19 cellular contexts compared by ENCODE assay signal in genomic region chr5:145293716-145294115, GRCh38.
A peak's percentile ranks its signal among the peaks of the same experiment; 100 is the strongest.
DNase-seq lines count a peak whose midpoint lies in the region; ATAC-seq, FAIRE-seq and TF ChIP-seq lines count a peak whose summit lies in the region.
"Had no signal": no experiment of that assay in that cellular context is flagged by ENCODE, and none has a peak within 500 bp of the region (broad histone marks: within the 10 kb centered on the region; RNA-seq: fewer than 3 reads in every experiment).

No MANE protein-coding gene starts in this region.

- RAD21 ChIA-PET in HCT116 (lab: Charles Lee; ENCODE audit: low non-redundant PET in 1 of 2, low total read pairs in 2 of 2, uncharacterized antibody in 2 of 2, unreplicated experiment in 2 of 2), result no interaction called here

- no peak overlapping the region for H3K27ac Mint-ChIP-seq in activated T-helper 1 cell treated with anti-CD3 and anti-CD28 coated beads, Interleukin-12 subunit alpha, Interleukin-12 subunit beta, Interleukin-2, Interleukin-4 antibody, amounts not matched to agents 30 ng/mL and 10 ng/mL and 1 ng/mL, durations not matched to agents 14 hours and 24 hours and 36 hours
- H3K27ac Mint-ChIP-seq: CD4-positive, alpha-beta memory T cell had no signal

- H3K9me2 ChIP-seq in HCT116 (ENCODE audit: insufficient read depth), result no peaks in the 10 kb centered on the region
- H3K9me2 ChIP-seq in PC-3 (replicated peaks; ENCODE audit: low read length), result no peaks in the 10 kb centered on the region
- H3K9me2 ChIP-seq in MM.1S (replicated peaks; ENCODE audit: insufficient read depth, low read length), result no peaks in the 10 kb centered on the region
- no peaks in the 10 kb centered on the region for H3K9me2 ChIP-seq in PC-9 (ENCODE audit: insufficient read depth)

- no peaks in the 10 kb centered on the region for H3K36me3 ChIP-seq in HCT116 (ENCODE audit: control insufficient read depth in 1 of 2, insufficient read depth in 2 of 2, low read length in 2 of 2)
- H3K36me3 ChIP-seq in PC-3 (ENCODE audit: low read depth, low read length), result no peaks in the 10 kb centered on the region
- no peaks in the 10 kb centered on the region for H3K36me3 ChIP-seq in bronchial epithelial cell (ENCODE audit: control insufficient read depth, insufficient read depth, low read length)
- H3K36me3 ChIP-seq in MM.1S (replicated peaks; ENCODE audit: insufficient read depth, low read length), result no peaks in the 10 kb centered on the region
- no peaks in the 10 kb centered on the region for H3K36me3 ChIP-seq in PC-9 (ENCODE audit: low read depth)
- H3K36me3 ChIP-seq: HAP-1 had no signal

- H2AFZ ChIP-seq in HCT116 (ENCODE audit: low read depth, low read length, poor library complexity, severe bottlenecking), result no peak overlapping the region
- no peak overlapping the region for H2AFZ ChIP-seq in PC-3 (ENCODE audit: low read length)
- H2AFZ ChIP-seq in MM.1S (ENCODE audit: low read length), result no peak overlapping the region
- no peak overlapping the region for H2AFZ ChIP-seq in PC-9

- H3K27ac ChIP-seq in HCT116 (ENCODE audit: low read depth, low read length) (no peak overlapping the region), PC-3 (ENCODE audit: low read length) (no peak overlapping the region), foreskin keratinocyte (no peak overlapping the region), MM.1S (ENCODE audit: low read length) (no peak overlapping the region), PC-9 (no peak overlapping the region)

- FAIRE-seq in bronchial epithelial cell (lab: Jason Lieb, UNC), result no peak
- FAIRE-seq: GM12892, GM19239, H54 had no signal

- no peak overlapping the region for H3K4me3 ChIP-seq in HCT116 (replicated peaks in 1 of 2; ENCODE audit: low read depth in 1 of 2, low read length in 2 of 2)
- H3K4me3 ChIP-seq in PC-3 (ENCODE audit: low read length), result no peak overlapping the region
- H3K4me3 ChIP-seq in bronchial epithelial cell (ENCODE audit: low read depth, low read length), result no peak overlapping the region
- no peak overlapping the region for H3K4me3 ChIP-seq in MM.1S (ENCODE audit: low read length)
- H3K4me3 ChIP-seq in PC-9, result no peak overlapping the region
- H3K4me3 ChIP-seq: HAP-1 had no signal

- H3K4me1 ChIP-seq in HCT116 (ENCODE audit: control insufficient read depth in 1 of 2, insufficient read depth in 2 of 2, low read length in 2 of 2) (no peaks in the 10 kb centered on the region), PC-3 (ENCODE audit: insufficient read depth, low read length) (no peaks in the 10 kb centered on the region), foreskin keratinocyte (no peaks in the 10 kb centered on the region), MM.1S (ENCODE audit: low read length) (no peaks in the 10 kb centered on the region), PC-9 (replicated peaks; ENCODE audit: insufficient read depth) (no peaks in the 10 kb centered on the region)
- H3K4me1 ChIP-seq: HAP-1 had no signal

- no peaks in the 10 kb centered on the region for H3K9me3 Mint-ChIP-seq in activated T-helper 1 cell treated with anti-CD3 and anti-CD28 coated beads, Interleukin-12 subunit alpha, Interleukin-12 subunit beta, Interleukin-2, Interleukin-4 antibody, amounts not matched to agents 30 ng/mL and 10 ng/mL and 1 ng/mL, durations not matched to agents 14 hours and 24 hours and 36 hours

- H3K4me2 ChIP-seq in HCT116 (ENCODE audit: low read length), result no peak overlapping the region
- no peak overlapping the region for H3K4me2 ChIP-seq in PC-3 (ENCODE audit: low read length)
- H3K4me2 ChIP-seq in MM.1S (ENCODE audit: low read depth, low read length), result no peak overlapping the region
- H3K4me2 ChIP-seq in PC-9, result no peak overlapping the region

- no peaks in the 10 kb centered on the region for H3K4me1 Mint-ChIP-seq in activated T-helper 1 cell treated with anti-CD3 and anti-CD28 coated beads, Interleukin-12 subunit alpha, Interleukin-12 subunit beta, Interleukin-2, Interleukin-4 antibody, amounts not matched to agents 30 ng/mL and 10 ng/mL and 1 ng/mL, durations not matched to agents 14 hours and 24 hours and 36 hours (ENCODE audit: low read depth)
- H3K4me1 Mint-ChIP-seq: CD4-positive, alpha-beta memory T cell had no signal

- H3K9me3 ChIP-seq in HCT116 (ENCODE audit: control insufficient read depth in 1 of 2, insufficient read depth in 1 of 2, low read depth in 1 of 2, low read length in 2 of 2) (no peaks in the 10 kb centered on the region), PC-3 (ENCODE audit: low read length) (no peaks in the 10 kb centered on the region), MM.1S (replicated peaks; ENCODE audit: insufficient read depth, low read length) (no peaks in the 10 kb centered on the region), PC-9 (ENCODE audit: insufficient read depth, low read depth) (no peaks in the 10 kb centered on the region)
- H3K9me3 ChIP-seq: HAP-1 had no signal

- no TSS peak for BruUV-seq in HCT116 (replicated peaks; lab: Mats Ljungman, UMichigan)
- BruUV-seq in PC-3 (replicated peaks; lab: Mats Ljungman, UMichigan), result no TSS peak
- BruUV-seq in PC-9 (replicated peaks; lab: Mats Ljungman, UMichigan), result no TSS peak

- no peak overlapping the region for H3K9ac ChIP-seq in HCT116 (ENCODE audit: low read length)
- no peak overlapping the region for H3K9ac ChIP-seq in PC-3 (ENCODE audit: low read length)
- H3K9ac ChIP-seq in MM.1S (ENCODE audit: low read length), result no peak overlapping the region

- POLR2A ChIA-PET in HCT116 (lab: Charles Lee), result no interaction called here
- POLR2A ChIA-PET in PC-3 (lab: Charles Lee; ENCODE audit: unreplicated experiment), result no interaction called here
- POLR2A ChIA-PET in PC-9 (lab: Charles Lee; ENCODE audit: unreplicated experiment), result no interaction called here

- CTCF ChIA-PET in HCT116 (lab: Charles Lee), result interaction anchor here (1.1 kb wide), 1 partner anchor 747 kb away, joined by 3 read pairs; no protein-coding TSS in a partner anchor
- CTCF ChIA-PET in PC-3 (lab: Charles Lee), result no interaction called here
- CTCF ChIA-PET in PC-9 (lab: Charles Lee), result no interaction called here

- TF ChIP-seq CTCF in HCT116 (IDR thresholded peaks at IDR 0.05 in 2 of 3, conservative IDR thresholded peaks at IDR 0.05 in 1 of 3; ENCODE audit: borderline replicate concordance in 1 of 3, insufficient read depth in 1 of 3, low read depth in 2 of 3, low read length in 2 of 3) (no peak), PC-3 (conservative IDR thresholded peaks at IDR 0.05; ENCODE audit: low read depth, low read length) (no peak), bronchial epithelial cell (IDR thresholded peaks at IDR 0.05; ENCODE audit: insufficient read depth, low read length, severe bottlenecking) (no peak), foreskin keratinocyte (conservative IDR thresholded peaks at IDR 0.05) (no peak), MM.1S (IDR thresholded peaks at IDR 0.05; ENCODE audit: low read length) (no peak), PC-9 (conservative IDR thresholded peaks at IDR 0.05) (no peak)

- no peak for TF ChIP-seq POLR2A in HCT116 (IDR thresholded peaks at IDR 0.05; ENCODE audit: borderline replicate concordance, extremely low read depth, insufficient read depth, insufficient read length)

- H3K4me3 Mint-ChIP-seq in activated T-helper 1 cell treated with anti-CD3 and anti-CD28 coated beads, Interleukin-12 subunit alpha, Interleukin-12 subunit beta, Interleukin-2, Interleukin-4 antibody, amounts not matched to agents 30 ng/mL and 10 ng/mL and 1 ng/mL, durations not matched to agents 14 hours and 24 hours and 36 hours, result no peak overlapping the region
- H3K4me3 Mint-ChIP-seq: CD4-positive, alpha-beta memory T cell had no signal

- intact Hi-C loops in HCT116 (cut with micrococcal nuclease) (no loop called here), PC-3 (cut with micrococcal nuclease) (no loop called here), PC-9 (cut with micrococcal nuclease; ENCODE audit: unreplicated experiment) (no loop called here)
- intact Hi-C loops in activated T-helper 1 cell treated with anti-CD3 and anti-CD28 coated beads, Interleukin-12 subunit alpha, Interleukin-12 subunit beta, Interleukin-2, Interleukin-4 antibody, amounts not matched to agents 30 ng/mL and 10 ng/mL and 1 ng/mL, durations not matched to agents 14 hours and 24 hours and 36 hours (cut with micrococcal nuclease), result no loop called here

- ATAC-seq in HCT116, result 0 out of 2 replicates have a peak, but pooled peaks have one; percentile 34
- no peak for ATAC-seq in PC-3
- peak; percentile 76 for ATAC-seq in foreskin keratinocyte

- H3K79me2 ChIP-seq in HCT116 (ENCODE audit: insufficient read depth, low read length) (no peaks in the 10 kb centered on the region), PC-3 (ENCODE audit: low read length) (no peaks in the 10 kb centered on the region), MM.1S (ENCODE audit: low read length) (no peaks in the 10 kb centered on the region), PC-9 (ENCODE audit: low read depth) (no peaks in the 10 kb centered on the region)

- no peaks in the 10 kb centered on the region for H3F3A ChIP-seq in PC-3 (ENCODE audit: low read length, unreplicated experiment)
- no peaks in the 10 kb centered on the region for H3F3A ChIP-seq in MM.1S (ENCODE audit: insufficient read depth, low read length)
- H3F3A ChIP-seq in PC-9 (ENCODE audit: insufficient read depth, low read depth), result no peaks in the 10 kb centered on the region

- H3K36me3 Mint-ChIP-seq in activated T-helper 1 cell treated with anti-CD3 and anti-CD28 coated beads, Interleukin-12 subunit alpha, Interleukin-12 subunit beta, Interleukin-2, Interleukin-4 antibody, amounts not matched to agents 30 ng/mL and 10 ng/mL and 1 ng/mL, durations not matched to agents 14 hours and 24 hours and 36 hours (ENCODE audit: low read depth), result no peaks in the 10 kb centered on the region
- H3K36me3 Mint-ChIP-seq: CD4-positive, alpha-beta memory T cell had no signal

- DNase-seq in HCT116 (ENCODE audit: low read depth, low spot score) (no peak), PC-3 (peak; percentile 57), bronchial epithelial cell (ENCODE audit: low read depth) (peak; percentile 67), foreskin keratinocyte (peak; percentile 18 to 56), MM.1S (no peak), NCI-H1417 (lab: John Stamatoyannopoulos, UW) (no peak), PC-9 (no peak)
- no peak for DNase-seq in activated T-helper 1 cell treated with anti-CD3 and anti-CD28 coated beads, Interleukin-12 subunit alpha, Interleukin-12 subunit beta, Interleukin-2, Interleukin-4 antibody, amounts not matched to agents 30 ng/mL and 10 ng/mL and 1 ng/mL, durations not matched to agents 14 hours and 24 hours and 36 hours (ENCODE audit: low spot score)
- DNase-seq: C1 segment of cervical spinal cord; Calu3; CD4-positive, alpha-beta memory T cell; COR-L47; DMS79; GF-D8; GOT3 had no signal

- TF ChIP-seq RAD21 in HCT116 (IDR thresholded peaks at IDR 0.05; ENCODE audit: low read depth), result no peak

- H4K20me1 ChIP-seq in HCT116 (ENCODE audit: insufficient read depth) (no peaks in the 10 kb centered on the region), PC-3 (ENCODE audit: low read length) (no peaks in the 10 kb centered on the region), MM.1S (ENCODE audit: insufficient read depth, low read length) (no peaks in the 10 kb centered on the region), PC-9 (ENCODE audit: insufficient read depth) (no peaks in the 10 kb centered on the region)

- H3K27me3 ChIP-seq in HCT116 (ENCODE audit: insufficient read depth, low read length), result no peaks in the 10 kb centered on the region
- H3K27me3 ChIP-seq in PC-3 (ENCODE audit: low read length), result no peaks in the 10 kb centered on the region
- no peaks in the 10 kb centered on the region for H3K27me3 ChIP-seq in bronchial epithelial cell (ENCODE audit: control insufficient read depth, insufficient read depth, low read length)
- no peaks in the 10 kb centered on the region for H3K27me3 ChIP-seq in foreskin keratinocyte
- no peaks in the 10 kb centered on the region for H3K27me3 ChIP-seq in MM.1S (replicated peaks; ENCODE audit: insufficient read depth, low read length)
- no peaks in the 10 kb centered on the region for H3K27me3 ChIP-seq in PC-9 (ENCODE audit: insufficient read depth, low read depth)

- H3K27me3 Mint-ChIP-seq in activated T-helper 1 cell treated with anti-CD3 and anti-CD28 coated beads, Interleukin-12 subunit alpha, Interleukin-12 subunit beta, Interleukin-2, Interleukin-4 antibody, amounts not matched to agents 30 ng/mL and 10 ng/mL and 1 ng/mL, durations not matched to agents 14 hours and 24 hours and 36 hours (ENCODE audit: insufficient read depth), result no peaks in the 10 kb centered on the region
- H3K27me3 Mint-ChIP-seq: CD4-positive, alpha-beta memory T cell had no signal

Comparison
In these comparisons a context has a peak if more than half of its experiments do, and no peak if none do; other contexts are left out.
1. DNase-seq: peak in PC-3 (single experiment), bronchial epithelial cell (single experiment) and foreskin keratinocyte (2 of 2); none in HCT116 (single experiment), activated T-helper 1 cell treated with anti-CD3 and anti-CD28 coated beads, Interleukin-12 subunit alpha, Interleukin-12 subunit beta, Interleukin-2, Interleukin-4 antibody, amounts not matched to agents 30 ng/mL and 10 ng/mL and 1 ng/mL, durations not matched to agents 14 hours and 24 hours and 36 hours (single experiment), MM.1S (single experiment), NCI-H1417 (0 of 3) and PC-9 (0 of 2).